8 cellular contexts compared by ENCODE assay signal in the genomic region with DNA sequence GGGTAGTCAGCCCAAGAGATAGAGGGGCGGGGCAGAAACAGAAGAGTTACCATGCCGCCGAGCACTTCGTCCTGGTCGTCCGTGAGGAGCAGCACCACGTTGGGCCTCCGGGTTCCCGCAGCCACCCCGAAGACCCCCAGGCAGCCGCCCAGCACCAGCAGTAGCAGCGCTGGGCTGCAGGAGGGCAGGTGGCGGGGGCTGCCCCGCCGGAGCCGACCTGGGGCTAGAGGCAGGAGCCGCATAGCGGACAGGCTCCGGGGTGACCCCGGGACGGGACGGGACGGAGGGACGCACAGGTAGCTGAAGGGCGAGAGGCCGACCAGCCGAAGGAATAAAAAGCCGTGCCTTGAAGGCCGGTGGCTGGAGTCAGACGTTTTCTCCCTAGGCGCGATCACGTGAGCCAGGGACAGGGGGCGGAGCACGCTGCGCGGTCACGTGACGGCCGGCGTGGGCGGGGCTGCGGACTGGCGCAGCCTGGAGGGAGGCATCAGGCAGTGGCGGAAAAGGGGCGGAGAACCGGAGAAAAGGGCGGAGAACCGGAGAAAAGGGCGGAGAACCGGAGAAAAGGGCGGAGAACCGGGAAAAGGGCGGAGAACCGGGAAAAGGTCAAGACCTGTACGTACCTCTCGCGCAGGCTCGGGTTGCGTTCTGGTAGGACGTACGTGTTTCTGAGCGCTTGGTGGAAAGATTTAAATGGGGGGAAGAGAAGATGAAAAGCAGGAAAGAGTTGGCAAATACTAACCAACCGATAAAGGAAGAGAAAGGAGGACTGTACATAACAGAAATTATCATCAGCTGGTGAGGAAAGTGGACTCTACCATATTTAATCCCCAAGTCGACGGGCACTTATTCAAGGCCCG. TPM values are rescaled to one million over a fixed set of nuclear protein-coding genes. Genes with fewer than 3 reads are reported as not detected.
DNase-seq lines count a peak whose midpoint lies in the region; ATAC-seq and TF ChIP-seq lines count a peak whose summit lies in the region.

Gene GNS (minus strand): TSS at position 372 of the 860 bp plus-strand sequence. CDS start 130 bp downstream, at position 242.

- in situ Hi-C loops in astrocyte of the cerebellum (cut with HindIII; ENCODE audit: low sequenced_read_pairs), result no loop called here

- TF ChIP-seq CTCF in astrocyte of the cerebellum (IDR thresholded peaks at IDR 0.05; ENCODE audit: low read depth, low read length, missing control alignments), result no peak

- H3K4me3 ChIP-seq in astrocyte of the cerebellum (ENCODE audit: low read depth, low read length), result peak within 1 kb of the TSS; percentile 68

- DNase-seq in NCI-H2029 (lab: John Stamatoyannopoulos, UW), result peak; percentile 90
- peak; percentile 88 for DNase-seq in T-helper 22 cell (ENCODE audit: low read depth)
- DNase-seq in astrocyte of the cerebellum (ENCODE audit: low read depth), result peak; percentile 72
- peak; percentile 96 for DNase-seq in hepatic stellate cell (ENCODE audit: low spot score)
- DNase-seq in renal cortical epithelial cell (ENCODE audit: low read depth), result peak; percentile 79
- no peak for DNase-seq in GOT3 (lab: John Stamatoyannopoulos, UW)

- ATAC-seq in GM18499 (IDR thresholded peaks at IDR 0.05; ENCODE audit: insufficient read depth, unreplicated experiment) (peak; percentile 66), HG02970 (IDR thresholded peaks at IDR 0.05; ENCODE audit: low FRiP score, unreplicated experiment) (peak; percentile 90)

RNA-seq across cellular contexts. Expression of gene GNS, which starts in this region (rescaled TPM):
- 177 and 265 TPM in 2 replicates for total RNA-seq in renal cortical epithelial cell
